Comparison of ENCODE assay signal across 9 cellular contexts in genomic region chr3:50525987-50526386, GRCh38. TPM values are rescaled to one million over a fixed set of nuclear protein-coding genes. Genes with fewer than 3 reads are reported as not detected.
A peak's percentile ranks its signal among the peaks of the same experiment; 100 is the strongest.
DNase-seq lines count a peak whose midpoint lies in the region; ATAC-seq and TF ChIP-seq lines count a peak whose summit lies in the region.
"Had no signal": no experiment of that assay in that cellular context is flagged by ENCODE, and none has a peak within 500 bp of the region (broad histone marks: within the 10 kb centered on the region; RNA-seq: fewer than 3 reads in every experiment).

No MANE protein-coding gene starts in this region.

- DNase-seq in CMK (ENCODE audit: low read depth) (peak; percentile 72), M059J (ENCODE audit: low read depth) (peak; percentile 56), foreskin keratinocyte (peak in 1 of 2 donors; percentile 53), occipital lobe (lab: John Stamatoyannopoulos, UW) (no peak), NCI-H524 (lab: John Stamatoyannopoulos, UW) (no peak)
- DNase-seq in activated CD8-positive, alpha-beta T cell treated with anti-CD3 and anti-CD28 coated beads, Interleukin-2, amount 10 ng/mL, durations not matched to agents 7 days and 5 days, result peak; percentile 84
- DNase-seq in stimulated activated CD4-positive, alpha-beta T cell treated with anti-CD3 and anti-CD28 coated beads, Interleukin-1b, Interleukin-23, amount 100 ng/mL, for 4 hours (ENCODE audit: low read depth in 2 of 2), result peak; percentile 15 to 46

- POLR2A ChIA-PET in activated CD8-positive, alpha-beta T cell treated with anti-CD3 and anti-CD28 coated beads, Interleukin-2, amount 10 ng/mL, durations not matched to agents 7 days and 5 days (lab: Charles Lee), result no interaction called here

- CTCF ChIA-PET in activated CD8-positive, alpha-beta T cell treated with anti-CD3 and anti-CD28 coated beads, Interleukin-2, amount 10 ng/mL, durations not matched to agents 7 days and 5 days (lab: Charles Lee), result interaction anchor here (2.9 kb wide), 1 partner anchor 17 kb away, joined by 12 read pairs; no protein-coding TSS in a partner anchor

- no peak overlapping the region for H3K27ac Mint-ChIP-seq in activated CD8-positive, alpha-beta T cell treated with anti-CD3 and anti-CD28 coated beads, Interleukin-2, amount 10 ng/mL, durations not matched to agents 7 days and 5 days

- H3K27ac ChIP-seq in foreskin keratinocyte, result no peak overlapping the region
- H3K27ac ChIP-seq: body of pancreas had no signal

- no peaks in the 10 kb centered on the region for H3K4me1 ChIP-seq in foreskin keratinocyte

- H3K9me3 Mint-ChIP-seq in activated CD8-positive, alpha-beta T cell treated with anti-CD3 and anti-CD28 coated beads, Interleukin-2, amount 10 ng/mL, durations not matched to agents 7 days and 5 days (ENCODE audit: insufficient read depth), result no peaks in the 10 kb centered on the region

- ATAC-seq in activated CD8-positive, alpha-beta T cell treated with anti-CD3 and anti-CD28 coated beads, Interleukin-2, amount 10 ng/mL, durations not matched to agents 7 days and 5 days, result peak; percentile 91
- ATAC-seq in foreskin keratinocyte (peak; percentile 87), HG02884 (IDR thresholded peaks at IDR 0.05; ENCODE audit: unreplicated experiment) (no peak)
- ATAC-seq: body of pancreas had no signal

- TF ChIP-seq CTCF in foreskin keratinocyte (conservative IDR thresholded peaks at IDR 0.05), result no peak

- peaks cover 7% of the 10 kb centered on the region for H3K4me1 Mint-ChIP-seq in activated CD8-positive, alpha-beta T cell treated with anti-CD3 and anti-CD28 coated beads, Interleukin-2, amount 10 ng/mL, durations not matched to agents 7 days and 5 days (ENCODE audit: low read depth)

- H3K36me3 Mint-ChIP-seq in activated CD8-positive, alpha-beta T cell treated with anti-CD3 and anti-CD28 coated beads, Interleukin-2, amount 10 ng/mL, durations not matched to agents 7 days and 5 days (ENCODE audit: low read depth), result no peaks in the 10 kb centered on the region

- peaks cover 31% of the 10 kb centered on the region for H3K27me3 ChIP-seq in foreskin keratinocyte
- H3K27me3 ChIP-seq: body of pancreas had no signal

- H3K27me3 Mint-ChIP-seq in activated CD8-positive, alpha-beta T cell treated with anti-CD3 and anti-CD28 coated beads, Interleukin-2, amount 10 ng/mL, durations not matched to agents 7 days and 5 days (ENCODE audit: low read depth), result peaks cover 18% of the 10 kb centered on the region

- no peak overlapping the region for H3K4me3 Mint-ChIP-seq in activated CD8-positive, alpha-beta T cell treated with anti-CD3 and anti-CD28 coated beads, Interleukin-2, amount 10 ng/mL, durations not matched to agents 7 days and 5 days

RNA-seq across cellular contexts. Expression of gene CACNA2D2, which starts 22.6 kb away (rescaled TPM):
- not detected in 2 replicates for total RNA-seq in M059J (2014; rRNA removed; shearing (Covaris generic))
- total RNA-seq in activated CD8-positive, alpha-beta T cell treated with anti-CD3 and anti-CD28 coated beads, Interleukin-2, amount 10 ng/mL, durations not matched to agents 7 days and 5 days, result under 1 TPM; 0.78 to 0.95 TPM
- 0.04 TPM in 1 of 2 replicates, not detected in the other for total RNA-seq in foreskin keratinocyte
- 0.02 TPM in 1 of 2 replicates, not detected in the other for polyA plus RNA-seq in foreskin keratinocyte
- total RNA-seq in occipital lobe, result 2.2 TPM

RNA-seq across cellular contexts. Expression of gene C3orf18, which starts 41.6 kb away (rescaled TPM):
- 0.05 and 2.7 TPM in 2 replicates for total RNA-seq in M059J (2014; rRNA removed; shearing (Covaris generic))
- total RNA-seq in activated CD8-positive, alpha-beta T cell treated with anti-CD3 and anti-CD28 coated beads, Interleukin-2, amount 10 ng/mL, durations not matched to agents 7 days and 5 days, result 10 to 100 TPM; 58.5 to 61.6 TPM
- 5.0 and 5.4 TPM in 2 replicates for total RNA-seq in foreskin keratinocyte
- 3.8 and 4.0 TPM in 2 replicates for polyA plus RNA-seq in foreskin keratinocyte
- 13.6 TPM for total RNA-seq in occipital lobe

RNA-seq across cellular contexts. Expression of gene HEMK1, which starts 43.3 kb away (rescaled TPM):
- 5.5 and 7.3 TPM in 2 replicates for total RNA-seq in M059J (2014; rRNA removed; shearing (Covaris generic))
- total RNA-seq in activated CD8-positive, alpha-beta T cell treated with anti-CD3 and anti-CD28 coated beads, Interleukin-2, amount 10 ng/mL, durations not matched to agents 7 days and 5 days, result 10 to 100 TPM; 83.3 to 86.0 TPM
- total RNA-seq in foreskin keratinocyte (20.5 and 24.5 TPM in 2 replicates), occipital lobe (6.9 TPM)
- polyA plus RNA-seq in foreskin keratinocyte, result 23.5 and 26.5 TPM in 2 replicates

Comparison
In these comparisons a context has a peak if more than half of its experiments do, and no peak if none do; other contexts are left out.
1. DNase-seq: peak in CMK (single experiment), M059J (single experiment), activated CD8-positive, alpha-beta T cell treated with anti-CD3 and anti-CD28 coated beads, Interleukin-2, amount 10 ng/mL, durations not matched to agents 7 days and 5 days (single experiment) and stimulated activated CD4-positive, alpha-beta T cell treated with anti-CD3 and anti-CD28 coated beads, Interleukin-1b, Interleukin-23, amount 100 ng/mL, for 4 hours (2 of 2); none in occipital lobe (single experiment) and NCI-H524 (0 of 2).